In genomic region chr1:161978011-161978790, GRCh38 we compare ENCODE assay signal across 1 cellular context.
TF ChIP-seq lines count a peak whose summit lies in the region.

No MANE protein-coding gene starts in this region.

TF ChIP-seq in K562, 482 proteins besides CTCF, POLR2A, EP300 and RAD21 (continued from another document):
- no peak for TF ChIP-seq ELK1 (CRISPR knock-in tag; IDR thresholded peaks at IDR 0.05)
- no peak for TF ChIP-seq GTF2A2 (tag; IDR thresholded peaks at IDR 0.05)
- TF ChIP-seq RFX1 (IDR thresholded peaks at IDR 0.05), result peak; percentile 61
- TF ChIP-seq CTBP1 (IDR thresholded peaks at IDR 0.05; ENCODE audit: borderline replicate concordance), result no peak
- TF ChIP-seq EGR1 (conservative IDR thresholded peaks at IDR 0.05), result no peak
- no peak for TF ChIP-seq ETS1 (conservative IDR thresholded peaks at IDR 0.05; ENCODE audit: control insufficient read depth, low read depth, low read length)
- TF ChIP-seq SRSF3 (IDR thresholded peaks at IDR 0.05; ENCODE audit: insufficient read depth, low read length), result no peak
- 0 out of 2 replicates have a peak, but pooled peaks have one; percentile 18 for TF ChIP-seq USF2 (CRISPR knock-in tag; IDR thresholded peaks at IDR 0.05)
- TF ChIP-seq ZNF165 (CRISPR knock-in tag; IDR thresholded peaks at IDR 0.05; ENCODE audit: borderline replicate concordance), result no peak
